In the genomic region with DNA sequence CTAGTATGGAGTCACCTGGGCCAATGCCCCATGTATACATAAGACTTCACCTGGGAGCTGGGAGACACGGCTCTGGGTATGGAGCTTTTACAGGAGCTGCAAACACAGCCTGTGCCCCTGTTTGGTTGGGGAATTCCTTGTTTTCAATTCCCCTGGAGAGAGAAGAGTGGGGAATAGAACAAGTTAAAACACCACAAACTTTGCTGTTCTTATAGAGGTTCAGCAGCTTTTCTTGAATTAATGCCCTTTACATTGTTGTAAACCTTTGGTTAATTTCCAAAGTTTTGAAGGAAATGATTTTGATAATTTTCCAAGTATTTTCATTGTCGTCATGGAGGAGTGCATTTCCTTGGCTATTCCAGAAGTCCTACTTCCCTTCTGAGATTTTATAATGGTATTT, we compare ENCODE assay signal across 7 cellular contexts. TPM values are rescaled to one million over a fixed set of nuclear protein-coding genes. Genes with fewer than 3 reads are reported as not detected.
DNase-seq lines count a peak whose midpoint lies in the region; ATAC-seq and TF ChIP-seq lines count a peak whose summit lies in the region.
"Not testable (repeated sequence)": the region's sequence is repeated elsewhere in the genome, so short reads cannot be mapped to it uniquely, and the experiment has no call there.

No MANE protein-coding gene starts in this region.

- TF ChIP-seq CTCF in KMS-11 (conservative IDR thresholded peaks at IDR 0.05; ENCODE audit: low read depth, low read length); SU-DHL-6 (IDR thresholded peaks at IDR 0.05; ENCODE audit: insufficient read depth, low read length, poor library complexity, severe bottlenecking): not testable (repeated sequence)

- not testable (repeated sequence) for H3K9me3 Mint-ChIP-seq in CD8-positive, alpha-beta memory T cell; activated naive CD8-positive, alpha-beta T cell treated with anti-CD3 and anti-CD28 coated beads, Interleukin-2, amount 50 U/mL, for 24 hours; naive thymus-derived CD8-positive, alpha-beta T cell; stimulated activated naive CD8-positive, alpha-beta T cell treated with anti-CD3 and anti-CD28 coated beads, Interleukin-15, amount 100 ng/mL, for 72 hours

- peak overlapping the region in 2 of 7 donors; percentile 32 to 44 for H3K4me3 Mint-ChIP-seq in CD8-positive, alpha-beta memory T cell
- H3K4me3 Mint-ChIP-seq in activated naive CD8-positive, alpha-beta T cell treated with anti-CD3 and anti-CD28 coated beads, Interleukin-2, amount 50 U/mL, for 24 hours: peak overlapping the region; percentile 45
- peak overlapping the region in 2 of 10 donors; percentile 20 to 26 for H3K4me3 Mint-ChIP-seq in naive thymus-derived CD8-positive, alpha-beta T cell
- peak overlapping the region; percentile 46 to 65 for H3K4me3 Mint-ChIP-seq in stimulated activated naive CD8-positive, alpha-beta T cell treated with anti-CD3 and anti-CD28 coated beads, Interleukin-15, amount 100 ng/mL, for 72 hours

- ATAC-seq in activated naive CD8-positive, alpha-beta T cell treated with anti-CD3 and anti-CD28 coated beads, Interleukin-2, amount 50 U/mL, for 24 hours; naive thymus-derived CD8-positive, alpha-beta T cell; stimulated activated naive CD8-positive, alpha-beta T cell treated with anti-CD3 and anti-CD28 coated beads, Interleukin-15, amount 100 ng/mL, for 72 hours: not testable (repeated sequence)

- H3K4me3 ChIP-seq in CD8-positive, alpha-beta memory T cell (ENCODE audit: low read length); KMS-11 (IDR thresholded peaks at IDR 0.05; ENCODE audit: insufficient read depth, low read depth, low read length): not testable (repeated sequence)
- H3K4me3 ChIP-seq in SU-DHL-6 (ENCODE audit: insufficient read depth, low read length, poor library complexity, severe bottlenecking): peak overlapping the region; percentile 18

- not testable (repeated sequence) for H3K36me3 ChIP-seq in CD8-positive, alpha-beta memory T cell (ENCODE audit: insufficient read depth, low read length); KMS-11 (ENCODE audit: insufficient read depth); SU-DHL-6 (ENCODE audit: low read length)

- DNase-seq in CD8-positive, alpha-beta memory T cell; activated naive CD8-positive, alpha-beta T cell treated with anti-CD3 and anti-CD28 coated beads, Interleukin-2, amount 50 U/mL, for 24 hours; naive thymus-derived CD8-positive, alpha-beta T cell; stimulated activated naive CD8-positive, alpha-beta T cell treated with anti-CD3 and anti-CD28 coated beads, Interleukin-15, amount 100 ng/mL, for 72 hours: not testable (repeated sequence)
- DNase-seq in NCI-H748 (lab: John Stamatoyannopoulos, UW; ENCODE audit: unreplicated experiment): peak; percentile 7

- H3K27ac Mint-ChIP-seq in CD8-positive, alpha-beta memory T cell: peak overlapping the region in 7 of 8 donors; percentile 32 to 86 (median 67)
- H3K27ac Mint-ChIP-seq in activated naive CD8-positive, alpha-beta T cell treated with anti-CD3 and anti-CD28 coated beads, Interleukin-2, amount 50 U/mL, for 24 hours; stimulated activated naive CD8-positive, alpha-beta T cell treated with anti-CD3 and anti-CD28 coated beads, Interleukin-15, amount 100 ng/mL, for 72 hours: not testable (repeated sequence)
- peak overlapping the region in 6 of 10 donors; percentile 5 to 87 (median 76) for H3K27ac Mint-ChIP-seq in naive thymus-derived CD8-positive, alpha-beta T cell

- not testable (repeated sequence) for H3F3A ChIP-seq in SU-DHL-6 (ENCODE audit: insufficient read depth)

- H3K9ac ChIP-seq in KMS-11; SU-DHL-6 (ENCODE audit: low read length): not testable (repeated sequence)

- not testable (repeated sequence) for H2AFZ ChIP-seq in KMS-11 (ENCODE audit: low read depth); SU-DHL-6 (ENCODE audit: low read depth, low read length, severe bottlenecking)

- not testable (repeated sequence) for H3K4me1 ChIP-seq in CD8-positive, alpha-beta memory T cell (ENCODE audit: insufficient read depth, low read length)
- H3K4me1 ChIP-seq in KMS-11 (ENCODE audit: low read depth, poor library complexity, severe bottlenecking): peaks cover 39% of the 10 kb centered on the region

- H3K36me3 Mint-ChIP-seq in CD8-positive, alpha-beta memory T cell: peaks cover 0 to 17% (median 4%) of the 10 kb centered on the region in 3 donors
- H3K36me3 Mint-ChIP-seq in activated naive CD8-positive, alpha-beta T cell treated with anti-CD3 and anti-CD28 coated beads, Interleukin-2, amount 50 U/mL, for 24 hours (ENCODE audit: low read depth): peaks cover 16% of the 10 kb centered on the region
- H3K36me3 Mint-ChIP-seq in naive thymus-derived CD8-positive, alpha-beta T cell: peaks cover 4 to 11% (median 6%) of the 10 kb centered on the region in 3 donors

- H3K9me3 ChIP-seq in CD8-positive, alpha-beta memory T cell (ENCODE audit: low read length); SU-DHL-6 (ENCODE audit: insufficient read depth, low read length): not testable (repeated sequence)

- not testable (repeated sequence) for H3K27me3 Mint-ChIP-seq in CD8-positive, alpha-beta memory T cell; activated naive CD8-positive, alpha-beta T cell treated with anti-CD3 and anti-CD28 coated beads, Interleukin-2, amount 50 U/mL, for 24 hours; naive thymus-derived CD8-positive, alpha-beta T cell; stimulated activated naive CD8-positive, alpha-beta T cell treated with anti-CD3 and anti-CD28 coated beads, Interleukin-15, amount 100 ng/mL, for 72 hours

- H3K27me3 ChIP-seq in CD8-positive, alpha-beta memory T cell (ENCODE audit: insufficient read depth, low read length, poor library complexity, severe bottlenecking); KMS-11 (ENCODE audit: insufficient read depth, low read depth); SU-DHL-6 (ENCODE audit: low read length): not testable (repeated sequence)

- POLR2A ChIA-PET in CD8-positive, alpha-beta memory T cell (lab: Charles Lee); naive thymus-derived CD8-positive, alpha-beta T cell (lab: Charles Lee): not testable (repeated sequence)

- H3K4me1 Mint-ChIP-seq in CD8-positive, alpha-beta memory T cell: peaks cover 20 to 43% (median 23%) of the 10 kb centered on the region in 3 donors
- H3K4me1 Mint-ChIP-seq in activated naive CD8-positive, alpha-beta T cell treated with anti-CD3 and anti-CD28 coated beads, Interleukin-2, amount 50 U/mL, for 24 hours: peaks cover 27% of the 10 kb centered on the region
- peaks cover 12 to 28% (median 23%) of the 10 kb centered on the region in 4 donors for H3K4me1 Mint-ChIP-seq in naive thymus-derived CD8-positive, alpha-beta T cell
- peaks cover 26% of the 10 kb centered on the region for H3K4me1 Mint-ChIP-seq in stimulated activated naive CD8-positive, alpha-beta T cell treated with anti-CD3 and anti-CD28 coated beads, Interleukin-15, amount 100 ng/mL, for 72 hours

- CTCF ChIA-PET in CD8-positive, alpha-beta memory T cell (lab: Charles Lee): not testable (repeated sequence)

- not testable (repeated sequence) for H3K27ac ChIP-seq in CD8-positive, alpha-beta memory T cell (ENCODE audit: low read depth, low read length); KMS-11; SU-DHL-6 (ENCODE audit: low read depth, low read length)

- H4K20me1 ChIP-seq in KMS-11 (ENCODE audit: insufficient read depth); SU-DHL-6 (ENCODE audit: low read depth, low read length): not testable (repeated sequence)

- not testable (repeated sequence) for H3K9me2 ChIP-seq in SU-DHL-6 (replicated peaks; ENCODE audit: insufficient read depth, low read length)

- H3K79me2 ChIP-seq in KMS-11 (ENCODE audit: insufficient read depth, low read depth); SU-DHL-6 (ENCODE audit: insufficient read depth, low read length): not testable (repeated sequence)

- peak overlapping the region; percentile 21; the same call in 1 of the 2 replicates for H3K4me2 ChIP-seq in KMS-11
- H3K4me2 ChIP-seq in SU-DHL-6 (ENCODE audit: low read depth, low read length, poor library complexity, severe bottlenecking): peak overlapping the region; percentile 37

RNA-seq across cellular contexts. Expression of a gene that starts 19.0 kb away (rescaled TPM):
- total RNA-seq in CD8-positive, alpha-beta memory T cell: 10 to 100 TPM; 81.9 to 82.5 TPM
- 63.4 TPM for polyA plus RNA-seq in CD8-positive, alpha-beta memory T cell
- 10 to 100 TPM; 80.0 to 89.0 TPM for total RNA-seq in naive thymus-derived CD8-positive, alpha-beta T cell
- 10 to 100 TPM; 75.0 to 80.6 (median 75.5) TPM for polyA plus RNA-seq in naive thymus-derived CD8-positive, alpha-beta T cell
